ENCODE assay signal across 25 cellular contexts in the genomic region with DNA sequence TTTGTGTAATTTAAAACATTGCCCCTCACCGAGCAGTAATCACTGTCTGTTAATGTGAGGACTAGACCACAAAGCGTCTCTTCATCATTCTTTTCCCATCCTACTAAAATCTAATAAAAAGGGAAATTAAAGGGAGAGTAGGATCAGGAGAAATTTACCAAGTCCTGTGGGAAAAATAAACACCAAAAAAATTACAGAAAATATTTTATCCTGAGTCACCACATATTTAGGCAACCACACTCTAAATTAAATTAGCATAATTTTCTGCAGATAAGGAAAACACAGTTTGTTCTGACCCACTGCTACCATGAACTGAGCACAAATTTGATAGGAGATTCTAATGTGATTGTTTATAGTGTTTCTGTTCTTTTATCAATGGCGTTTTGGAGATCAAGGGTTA.
"Had no signal": no experiment of that assay in that cellular context is flagged by ENCODE, and none has a peak within 500 bp of the region (broad histone marks: within the 10 kb centered on the region; RNA-seq: fewer than 3 reads in every experiment).

No MANE protein-coding gene starts in this region.

- H3K27ac ChIP-seq: neutrophil, skin epidermis, suprapubic skin, vagina had no signal

- H3K27me3 Mint-ChIP-seq: activated CD4-positive, alpha-beta T cell treated with anti-CD3 and anti-CD28 coated beads, Interleukin-2, amount 10 ng/mL, durations not matched to agents 7 days and 5 days; activated T-cell treated with anti-CD3 and anti-CD28 coated beads, Interleukin-2, amount 50 U/mL, for 24 hours; dendritic cell treated with granulocyte-macrophage colony-stimulating factor and Interleukin-4, amounts not matched to agents 40 ng/mL and 50 ng/mL, for 4 days; natural killer cell treated with Interleukin-12 subunit alpha and Interleukin-12 subunit beta and Interleukin-15 and Interleukin-18, amount 100 ng/mL, for 72 hours; stimulated activated naive CD8-positive, alpha-beta T cell treated with anti-CD3 and anti-CD28 coated beads, Interleukin-15, amount 100 ng/mL, for 72 hours had no signal

- H3K4me3 Mint-ChIP-seq: activated CD4-positive, alpha-beta T cell treated with anti-CD3 and anti-CD28 coated beads, Interleukin-2, amount 10 ng/mL, durations not matched to agents 7 days and 5 days; activated CD8-positive, alpha-beta T cell treated with anti-CD3 and anti-CD28 coated beads, Interleukin-2, amount 10 ng/mL, durations not matched to agents 7 days and 5 days; activated T-cell treated with anti-CD3 and anti-CD28 coated beads, Interleukin-2, amount 50 U/mL, for 24 hours; dendritic cell treated with granulocyte-macrophage colony-stimulating factor and Interleukin-4, amounts not matched to agents 40 ng/mL and 50 ng/mL, for 4 days; immature natural killer cell; natural killer cell treated with Interleukin-12 subunit alpha and Interleukin-12 subunit beta and Interleukin-15 and Interleukin-18, amount 100 ng/mL, for 72 hours; stimulated activated naive CD8-positive, alpha-beta T cell treated with anti-CD3 and anti-CD28 coated beads, Interleukin-15, amount 100 ng/mL, for 72 hours had no signal

- H3K27ac Mint-ChIP-seq: activated CD4-positive, alpha-beta T cell treated with anti-CD3 and anti-CD28 coated beads, Interleukin-2, amount 10 ng/mL, durations not matched to agents 7 days and 5 days; activated CD8-positive, alpha-beta T cell treated with anti-CD3 and anti-CD28 coated beads, Interleukin-2, amount 10 ng/mL, durations not matched to agents 7 days and 5 days; activated T-cell treated with anti-CD3 and anti-CD28 coated beads, Interleukin-2, amount 50 U/mL, for 24 hours; activated T-helper 2 cell treated with anti-CD3 and anti-CD28 coated beads, Interferon-gamma antibody, Interleukin-2, Interleukin-4, amounts not matched to agents 10 μg/mL and 5 μg/mL and 100 μg/mL, durations not matched to agents 14 hours and 24 hours and 36 hours; dendritic cell treated with granulocyte-macrophage colony-stimulating factor and Interleukin-4, amounts not matched to agents 40 ng/mL and 50 ng/mL, for 4 days; immature natural killer cell; stimulated activated naive CD8-positive, alpha-beta T cell treated with anti-CD3 and anti-CD28 coated beads, Interleukin-15, amount 100 ng/mL, for 72 hours had no signal

- H3K9me3 Mint-ChIP-seq: dendritic cell treated with granulocyte-macrophage colony-stimulating factor and Interleukin-4, amounts not matched to agents 40 ng/mL and 50 ng/mL, for 4 days; immature natural killer cell had no signal

- H3K4me3 ChIP-seq: ascending aorta, skin epidermis, suprapubic skin, vagina had no signal

- H3K36me3 ChIP-seq: ascending aorta, neutrophil, suprapubic skin had no signal

- DNase-seq: activated CD4-positive, alpha-beta T cell treated with anti-CD3 and anti-CD28 coated beads, Interleukin-2, amount 10 ng/mL, durations not matched to agents 7 days and 5 days; activated CD8-positive, alpha-beta T cell treated with anti-CD3 and anti-CD28 coated beads, Interleukin-2, amount 10 ng/mL, durations not matched to agents 7 days and 5 days; activated naive CD4-positive, alpha-beta T cell treated with Interleukin-2 at 50 U/mL for 16 hours; activated T-cell treated with anti-CD3 and anti-CD28 coated beads, Interleukin-2, amount 50 U/mL, for 24 hours; effector CD8-positive, alpha-beta T cell; immature natural killer cell; left cardiac atrium; mesendoderm; posterior cingulate gyrus; retina; stimulated activated CD4-positive, alpha-beta T cell treated with anti-CD3 and anti-CD28 coated beads, Interleukin-15, amount 100 ng/mL, for 24 hours; stimulated activated CD4-positive, alpha-beta T cell treated with anti-CD3 and anti-CD28 coated beads, Interleukin-2, amount 100 ng/mL, for 48 hours; stimulated activated naive CD8-positive, alpha-beta T cell treated with anti-CD3 and anti-CD28 coated beads, Interleukin-15, amount 100 ng/mL, for 72 hours; T1000; trophoblast cell had no signal

- H3K27me3 ChIP-seq: ascending aorta, neutrophil, suprapubic skin, vagina had no signal

- H3K9me3 ChIP-seq: ascending aorta, neutrophil, suprapubic skin, vagina had no signal

- ATAC-seq: activated CD4-positive, CD25-positive, alpha-beta regulatory T cell treated with anti-CD3 and anti-CD28 coated beads, Interleukin-2, amount 50 U/mL, for 24 hours; activated CD8-positive, alpha-beta T cell treated with anti-CD3 and anti-CD28 coated beads, Interleukin-2, amount 10 ng/mL, durations not matched to agents 7 days and 5 days; esophagus mucosa; left cardiac atrium; natural killer cell treated with Interleukin-12 subunit alpha and Interleukin-12 subunit beta and Interleukin-15 and Interleukin-18, amount 100 ng/mL, for 72 hours; stimulated activated naive CD8-positive, alpha-beta T cell treated with anti-CD3 and anti-CD28 coated beads, Interleukin-15, amount 100 ng/mL, for 72 hours had no signal
